ENCODE assay signal across 24 cellular contexts in genomic region chr9:81633952-81634421, GRCh38. TPM values are rescaled to one million over a fixed set of nuclear protein-coding genes. Genes with fewer than 3 reads are reported as not detected.
DNase-seq lines count a peak whose midpoint lies in the region; ATAC-seq and TF ChIP-seq lines count a peak whose summit lies in the region.
"Had no signal": no experiment of that assay in that cellular context is flagged by ENCODE, and none has a peak within 500 bp of the region (broad histone marks: within the 10 kb centered on the region; RNA-seq: fewer than 3 reads in every experiment).

No MANE protein-coding gene starts in this region.

- no peak overlapping the region for H2AFZ ChIP-seq in IMR-90 (replicated peaks; ENCODE audit: low read length, poor library complexity)
- H2AFZ ChIP-seq: PC-9 had no signal

- TF ChIP-seq POLR2A in IMR-90 (IDR thresholded peaks at IDR 0.05; ENCODE audit: low read depth, low read length), result no peak

- H4K8ac ChIP-seq in IMR-90 (ENCODE audit: low read depth in 2 of 2, low read length in 2 of 2), result no peak overlapping the region

- H3K4me2 ChIP-seq in IMR-90 (ENCODE audit: low read depth, low read length), result no peak overlapping the region
- H3K4me2 ChIP-seq: PC-9 had no signal

- H3K27ac ChIP-seq in IMR-90 (ENCODE audit: insufficient read depth, low read length), result peak overlapping the region; percentile 3; the same call in 1 of the 2 replicates
- H3K27ac ChIP-seq in colonic mucosa, result no peak overlapping the region
- H3K27ac ChIP-seq in right atrium auricular region, result no peak overlapping the region
- H3K27ac ChIP-seq: body of pancreas, C4-2B, ovary, PC-9, suprapubic skin, WERI-Rb-1 had no signal

- no peak for TF ChIP-seq RAD21 in IMR-90 (IDR thresholded peaks at IDR 0.05; ENCODE audit: low read length)

- no peak overlapping the region; the same call in 1 of the 2 replicates for H4K5ac ChIP-seq in IMR-90 (ENCODE audit: low read depth, low read length)

- no peaks in the 10 kb centered on the region for H3K27me3 ChIP-seq in IMR-90 (ENCODE audit: control insufficient read depth, insufficient read depth, low read length)
- H3K27me3 ChIP-seq in colonic mucosa, result no peaks in the 10 kb centered on the region
- H3K27me3 ChIP-seq in right atrium auricular region, result no peaks in the 10 kb centered on the region
- H3K27me3 ChIP-seq in MG63, result no peaks in the 10 kb centered on the region
- H3K27me3 ChIP-seq: body of pancreas, ovary, suprapubic skin had no signal

- peaks cover 13% of the 10 kb centered on the region for H3K36me3 ChIP-seq in IMR-90 (ENCODE audit: control insufficient read depth, insufficient read depth, low read length)
- H3K36me3 ChIP-seq in colonic mucosa, result no peaks in the 10 kb centered on the region
- H3K36me3 ChIP-seq in mucosa of descending colon (ENCODE audit: low read depth), result no peaks in the 10 kb centered on the region
- no peaks in the 10 kb centered on the region for H3K36me3 ChIP-seq in right atrium auricular region
- no peaks in the 10 kb centered on the region for H3K36me3 ChIP-seq in MG63
- H3K36me3 ChIP-seq: ovary had no signal

- H3K4me1 ChIP-seq in IMR-90 (ENCODE audit: control insufficient read depth, insufficient read depth, low read length) (peaks cover 27% of the 10 kb centered on the region), colonic mucosa (peaks cover 4% of the 10 kb centered on the region), mucosa of descending colon (ENCODE audit: low read depth) (no peaks in the 10 kb centered on the region), right atrium auricular region (no peaks in the 10 kb centered on the region)
- H3K4me1 ChIP-seq: suprapubic skin had no signal

- peaks cover 26% of the 10 kb centered on the region for H3K9me1 ChIP-seq in IMR-90 (ENCODE audit: insufficient read depth, low read length)

- WGBS in IMR-90 (ENCODE audit: extremely low coverage in 2 of 2, insufficient read length in 1 of 2), 2 experiments, result 76% methylated on average over 9 of the region's 14 CpGs; no CpG with 5 or more reads in 1 of the 2 experiments

- peak overlapping the region; percentile 35 for H2BK120ac ChIP-seq in IMR-90 (ENCODE audit: low read depth, low read length)

- H3K9me3 Mint-ChIP-seq in stimulated activated naive B cell treated with anti-CD40 and anti-IgM and Interleukin-4, amounts not matched to agents 10 μg/mL and 1 μg/mL and 100 μg/mL, for 72 hours, result no peaks in the 10 kb centered on the region
- H3K9me3 Mint-ChIP-seq: activated CD4-positive, alpha-beta T cell treated with anti-CD3 and anti-CD28 coated beads, Interleukin-2, amount 10 ng/mL, durations not matched to agents 7 days and 5 days; activated T-cell treated with anti-CD3 and anti-CD28 coated beads, Interleukin-2, amount 50 U/mL, for 4 hours had no signal

- peaks cover 33 to 48% of the 10 kb centered on the region in 2 donors for H3K36me3 Mint-ChIP-seq in stimulated activated naive B cell treated with anti-CD40 and anti-IgM and Interleukin-4, amounts not matched to agents 10 μg/mL and 1 μg/mL and 100 μg/mL, for 72 hours

- peak overlapping the region; percentile 74; the same call in 1 of the 2 replicates for H4K91ac ChIP-seq in IMR-90 (ENCODE audit: insufficient read depth, low read depth, low read length)

- peaks cover 25 to 49% of the 10 kb centered on the region in 2 donors for H3K4me1 Mint-ChIP-seq in stimulated activated naive B cell treated with anti-CD40 and anti-IgM and Interleukin-4, amounts not matched to agents 10 μg/mL and 1 μg/mL and 100 μg/mL, for 72 hours
- H3K4me1 Mint-ChIP-seq: activated CD4-positive, alpha-beta T cell treated with anti-CD3 and anti-CD28 coated beads, Interleukin-2, amount 10 ng/mL, durations not matched to agents 7 days and 5 days had no signal

- no peak for DNase-seq in IMR-90
- DNase-seq in colonic mucosa, result peak; percentile 29
- peak in 2 of 3 donors; percentile 19 to 44 for DNase-seq in mucosa of descending colon
- DNase-seq in stimulated activated naive B cell treated with anti-CD40 and anti-IgM and Interleukin-4, amounts not matched to agents 10 μg/mL and 1 μg/mL and 100 μg/mL, for 72 hours, result no peak
- no peak for DNase-seq in right atrium auricular region (ENCODE audit: low spot score)
- DNase-seq in MG63, result no peak
- DNase-seq in HEK293T (ENCODE audit: extremely low spot score), result no peak
- DNase-seq: activated CD4-positive, alpha-beta T cell treated with anti-CD3 and anti-CD28 coated beads, Interleukin-2, amount 10 ng/mL, durations not matched to agents 7 days and 5 days; activated T-cell treated with anti-CD3 and anti-CD28 coated beads, Interleukin-2, amount 50 U/mL, for 4 hours; body of pancreas; effector CD4-positive, alpha-beta T cell; NCI-H1092; NCI-H187; NCI-H524 treated with DMSO at 0.1 percent for 48 hours; ovary; PC-9; SHP77; stimulated activated naive CD4-positive, alpha-beta T cell; SW 1271; T1000; WERI-Rb-1 had no signal

- dilution Hi-C loops in IMR-90 (cut with HindIII; ENCODE audit: low sequenced_read_pairs, unreplicated experiment), result no loop called here

- no peak for TF ChIP-seq CTCF in IMR-90 (conservative IDR thresholded peaks at IDR 0.05; ENCODE audit: low read depth, low read length)
- no peak for TF ChIP-seq CTCF in colonic mucosa (IDR thresholded peaks at IDR 0.05)
- no peak for TF ChIP-seq CTCF in mucosa of descending colon (IDR thresholded peaks at IDR 0.05)
- no peak for TF ChIP-seq CTCF in right atrium auricular region (IDR thresholded peaks at IDR 0.05)

- H3K79me1 ChIP-seq in IMR-90 (ENCODE audit: low read depth in 1 of 2, low read length in 2 of 2), result peaks cover 11 to 56% of the 10 kb centered on the region in 2 experiments

- intact Hi-C loops in IMR-90 (cut with micrococcal nuclease), result loop anchor here (2.0 kb wide), 1 partner anchor 75 kb away; no protein-coding TSS in a partner anchor
- intact Hi-C loops in colonic mucosa (cut with DNase I), result no loop called here
- intact Hi-C loops in mucosa of descending colon (cut with DNase I, micrococcal nuclease), result no loop called here

- peak overlapping the region; percentile 91 for H2BK20ac ChIP-seq in IMR-90 (ENCODE audit: low read depth, low read length)

- H3K4ac ChIP-seq in IMR-90 (ENCODE audit: low read depth, low read length), result peak overlapping the region; percentile 11

- H2BK5ac ChIP-seq in IMR-90 (ENCODE audit: low read depth, low read length, poor library complexity, severe bottlenecking), result peak overlapping the region; percentile 11

- no peak overlapping the region for H3K9ac ChIP-seq in IMR-90 (ENCODE audit: low read depth, low read length)
- no peak overlapping the region for H3K9ac ChIP-seq in colonic mucosa (ENCODE audit: low read depth in 2 of 2, low read length in 2 of 2)

- H3K27me3 Mint-ChIP-seq in stimulated activated naive B cell treated with anti-CD40 and anti-IgM and Interleukin-4, amounts not matched to agents 10 μg/mL and 1 μg/mL and 100 μg/mL, for 72 hours, result no peaks in the 10 kb centered on the region

- peak overlapping the region; percentile 6; the same call in 1 of the 2 replicates for H3K23ac ChIP-seq in IMR-90 (ENCODE audit: low read depth, low read length)

- H2AK5ac ChIP-seq in IMR-90 (ENCODE audit: low read depth, low read length), result peak overlapping the region; percentile 41

- H3K4me3 ChIP-seq in IMR-90 (ENCODE audit: insufficient read depth, low read depth, low read length) (no peak overlapping the region), colonic mucosa (no peak overlapping the region), mucosa of descending colon (no peak overlapping the region), right atrium auricular region (no peak overlapping the region), MG63 (no peak overlapping the region)
- H3K4me3 ChIP-seq: body of pancreas, ovary, PC-9, suprapubic skin had no signal

- no peak overlapping the region for H3K56ac ChIP-seq in IMR-90 (ENCODE audit: extremely low read depth, insufficient read depth, low read length)

- no peak for ATAC-seq in IMR-90 (ENCODE audit: low read depth)
- ATAC-seq in mucosa of descending colon, result peak; percentile 86
- ATAC-seq in stimulated activated naive B cell treated with anti-CD40 and anti-IgM and Interleukin-4, amounts not matched to agents 10 μg/mL and 1 μg/mL and 100 μg/mL, for 72 hours (replicated peaks), result no peak
- no peak for ATAC-seq in GM21619 (IDR thresholded peaks at IDR 0.05; ENCODE audit: unreplicated experiment)
- ATAC-seq: activated T-cell treated with anti-CD3 and anti-CD28 coated beads, Interleukin-2, amount 50 U/mL, for 4 hours; body of pancreas had no signal

- H3K14ac ChIP-seq in IMR-90 (replicated peaks; ENCODE audit: low read depth, low read length), result peak overlapping the region; percentile 7; the same call in 1 of the 2 replicates

- CTCF ChIA-PET in IMR-90 (lab: Yijun Ruan, JAX), result interaction anchor here (0.9 kb wide), 1 partner anchor 96 kb away, joined by 3 read pairs; no protein-coding TSS in a partner anchor
- CTCF ChIA-PET in HEK293T (lab: Yijun Ruan, JAX), result no interaction called here

- H3K18ac ChIP-seq in IMR-90 (ENCODE audit: low read depth, low read length), result peak overlapping the region; percentile 39; the same call in 1 of the 2 replicates

- in situ Hi-C loops in IMR-90 (cut with MboI; ENCODE audit: low sequenced_read_pairs), result no loop called here

- no peaks in the 10 kb centered on the region for H3K9me3 ChIP-seq in IMR-90 (ENCODE audit: control insufficient read depth, insufficient read depth, low read length)
- no peaks in the 10 kb centered on the region for H3K9me3 ChIP-seq in colonic mucosa
- H3K9me3 ChIP-seq in mucosa of descending colon, result no peaks in the 10 kb centered on the region
- H3K9me3 ChIP-seq in right atrium auricular region, result no peaks in the 10 kb centered on the region
- no peaks in the 10 kb centered on the region for H3K9me3 ChIP-seq in MG63
- H3K9me3 ChIP-seq: body of pancreas, ovary, suprapubic skin had no signal

- H2AK9ac ChIP-seq in IMR-90 (replicated peaks; ENCODE audit: low read depth, low read length, poor library complexity), result no peak overlapping the region

- H3K4me3 Mint-ChIP-seq in stimulated activated naive B cell treated with anti-CD40 and anti-IgM and Interleukin-4, amounts not matched to agents 10 μg/mL and 1 μg/mL and 100 μg/mL, for 72 hours, result no peak overlapping the region
- H3K4me3 Mint-ChIP-seq: activated CD4-positive, alpha-beta T cell treated with anti-CD3 and anti-CD28 coated beads, Interleukin-2, amount 10 ng/mL, durations not matched to agents 7 days and 5 days; activated T-cell treated with anti-CD3 and anti-CD28 coated beads, Interleukin-2, amount 50 U/mL, for 4 hours had no signal

- peak overlapping the region; percentile 2 for H3K27ac Mint-ChIP-seq in stimulated activated naive B cell treated with anti-CD40 and anti-IgM and Interleukin-4, amounts not matched to agents 10 μg/mL and 1 μg/mL and 100 μg/mL, for 72 hours
- H3K27ac Mint-ChIP-seq: activated CD4-positive, alpha-beta T cell treated with anti-CD3 and anti-CD28 coated beads, Interleukin-2, amount 10 ng/mL, durations not matched to agents 7 days and 5 days had no signal

- 0 out of 3 replicates have a peak overlapping the region, but pooled peaks have one; percentile 66 for H2BK15ac ChIP-seq in IMR-90 (ENCODE audit: low read depth, low read length)

- no TSS peak for BruUV-seq in IMR-90 (replicated peaks; lab: Mats Ljungman, UMichigan)

- H4K20me1 ChIP-seq in IMR-90 (ENCODE audit: insufficient read depth, low read length), result peaks cover 13% of the 10 kb centered on the region; the same call in 1 of the 2 replicates

- POLR2A ChIA-PET in IMR-90 (lab: Charles Lee; ENCODE audit: unreplicated experiment), result no interaction called here
- POLR2A ChIA-PET in HEK293T (lab: Yijun Ruan, JAX), result no interaction called here

RNA-seq across cellular contexts. Expression of gene TLE1, which starts 55.4 kb away (rescaled TPM):
- 36.0 and 40.3 TPM in 2 replicates for total RNA-seq in IMR-90 (2012; rRNA removed)
- 51.0 and 52.9 TPM in 2 replicates for polyA plus RNA-seq in IMR-90 (2012; rRNA removed)
- 34.1 and 43.9 TPM in 2 replicates for polyA plus RNA-seq in IMR-90 (2012; cell fraction: cytosol; rRNA removed)
- 54.1 and 57.3 TPM in 2 replicates for polyA plus RNA-seq in IMR-90 (2012; cell fraction: nucleus; rRNA removed; ENCODE audit: low replicate concordance)
- 10 to 100 TPM; 43.8 to 54.8 TPM for total RNA-seq in colonic mucosa
- 10 to 100 TPM; 42.9 to 51.8 (median 47.3) TPM for total RNA-seq in mucosa of descending colon
- 10 to 100 TPM; 17.1 to 42.8 TPM for total RNA-seq in right atrium auricular region
- total RNA-seq in MG63 (2014; rRNA removed; shearing (Covaris generic); ENCODE audit: low replicate concordance), result 4.3 and 6.1 TPM in 2 replicates

Comparison
In these comparisons a context has a peak if more than half of its experiments do, and no peak if none do; other contexts are left out.
1. DNase-seq: peak in colonic mucosa (single experiment) and mucosa of descending colon (2 of 3); none in IMR-90 (single experiment), stimulated activated naive B cell treated with anti-CD40 and anti-IgM and Interleukin-4, amounts not matched to agents 10 μg/mL and 1 μg/mL and 100 μg/mL, for 72 hours (single experiment), right atrium auricular region (single experiment), MG63 (single experiment) and HEK293T (single experiment).